Comparison of ENCODE assay signal across 8 cellular contexts in the genomic region with DNA sequence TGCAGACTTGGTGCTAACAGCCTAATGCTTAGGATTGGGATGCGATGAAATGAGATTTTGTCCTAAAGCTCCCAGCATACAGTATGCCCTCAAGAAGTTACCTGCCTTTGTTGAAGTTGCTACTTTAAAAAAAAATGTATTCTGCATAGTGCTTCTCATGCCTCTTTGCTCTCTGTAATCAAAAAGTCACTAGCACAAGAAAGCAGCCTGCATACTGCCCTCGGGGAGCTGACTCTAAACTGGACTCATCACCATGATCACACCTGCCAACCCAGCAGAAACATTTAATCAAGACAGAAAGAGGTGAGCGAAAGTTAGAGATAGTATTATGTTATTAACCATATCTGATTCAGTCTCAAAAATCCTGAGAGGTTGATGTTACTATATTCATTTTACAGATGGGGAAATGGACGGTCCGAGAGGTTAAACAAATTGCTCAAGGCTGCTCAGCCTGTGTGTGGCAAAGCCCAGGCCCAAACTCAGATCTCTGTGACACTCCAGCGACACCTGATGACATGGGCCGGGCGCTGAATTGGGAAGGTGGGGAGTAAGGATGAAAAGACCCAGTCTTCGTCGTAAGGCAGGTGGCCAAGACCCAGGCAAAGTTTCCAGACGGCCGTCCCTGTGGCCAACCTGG. TPM values are rescaled to one million over a fixed set of nuclear protein-coding genes. Genes with fewer than 3 reads are reported as not detected.
A peak's percentile ranks its signal among the peaks of the same experiment; 100 is the strongest.
DNase-seq lines count a peak whose midpoint lies in the region; ATAC-seq and TF ChIP-seq lines count a peak whose summit lies in the region.

No MANE protein-coding gene starts in this region.

- H3K27me3 ChIP-seq in brain microvascular endothelial cell (replicated peaks) (no peaks in the 10 kb centered on the region), neuron (ENCODE audit: insufficient read depth, low read length) (peaks cover 34% of the 10 kb centered on the region), thyroid gland (no peaks in the 10 kb centered on the region)

- DNase-seq in brain microvascular endothelial cell (no peak), SIG-M5 (lab: John Stamatoyannopoulos, UW) (no peak), thyroid gland (no peak)

- H3K9me3 ChIP-seq in neuron (ENCODE audit: low read length) (no peaks in the 10 kb centered on the region), thyroid gland (no peaks in the 10 kb centered on the region)

- TF ChIP-seq CTCF in brain microvascular endothelial cell (IDR thresholded peaks at IDR 0.05; ENCODE audit: low read depth, low read length, missing control alignments) (no peak), thyroid gland (IDR thresholded peaks at IDR 0.05) (no peak)

- H3K36me3 ChIP-seq in brain microvascular endothelial cell (replicated peaks) = no peaks in the 10 kb centered on the region
- no peaks in the 10 kb centered on the region for H3K36me3 ChIP-seq in neuron (ENCODE audit: insufficient read depth, low read length)
- H3K36me3 ChIP-seq in thyroid gland = no peaks in the 10 kb centered on the region

- ATAC-seq in GM18502 (IDR thresholded peaks at IDR 0.05; ENCODE audit: poor library complexity, unreplicated experiment) (peak; percentile 9), HG02759 (IDR thresholded peaks at IDR 0.05; ENCODE audit: unreplicated experiment) (peak; percentile 6), HG03159 (IDR thresholded peaks at IDR 0.05; ENCODE audit: unreplicated experiment) (no peak), HG03378 (IDR thresholded peaks at IDR 0.05; ENCODE audit: unreplicated experiment) (no peak)

- peak overlapping the region; percentile 8 for H2AFZ ChIP-seq in neuron (ENCODE audit: low read depth, low read length)

- TF ChIP-seq POLR2A in thyroid gland (IDR thresholded peaks at IDR 0.05) = no peak

- WGBS in thyroid gland, 2 donors = 34 to 35% methylated on average over 12 of the region's 12 CpGs

- H3K27ac ChIP-seq in brain microvascular endothelial cell = no peak overlapping the region
- H3K27ac ChIP-seq in thyroid gland = no peak overlapping the region

- peak overlapping the region; percentile 55 for H3K4me3 ChIP-seq in brain microvascular endothelial cell (ENCODE audit: low read depth, low read length)
- H3K4me3 ChIP-seq in neuron (ENCODE audit: low read length) = peak overlapping the region; percentile 43
- H3K4me3 ChIP-seq in thyroid gland (replicated peaks in 1 of 3) = peak overlapping the region in 1 of 3 donors; percentile 52

- H3K4me1 ChIP-seq in neuron (ENCODE audit: insufficient read depth, low read length) = peaks cover 29% of the 10 kb centered on the region
- peaks cover 19 to 20% of the 10 kb centered on the region in 2 donors for H3K4me1 ChIP-seq in thyroid gland

- intact Hi-C loops in thyroid gland (cut with DNase I) = no loop called here

- in situ Hi-C loops in brain microvascular endothelial cell (cut with HindIII; ENCODE audit: low pct_ligation_motif_present, low sequenced_read_pairs) = no loop called here

RNA-seq across cellular contexts. Expression of a gene that starts 1.1 kb away (rescaled TPM):
- 1 to 10 TPM; 1.2 to 1.6 (median 1.2) TPM for total RNA-seq in thyroid gland

Comparison
In these comparisons a context has a peak if more than half of its experiments do, and no peak if none do; other contexts are left out.
1. ATAC-seq: peak in GM18502 (single experiment) and HG02759 (single experiment); none in HG03159 (single experiment) and HG03378 (single experiment).